ENCODE assay signal across 8 cellular contexts in genomic region chr22:46006379-46007002, GRCh38. TPM values are rescaled to one million over a fixed set of nuclear protein-coding genes. Genes with fewer than 3 reads are reported as not detected.
DNase-seq lines count a peak whose midpoint lies in the region; ATAC-seq and TF ChIP-seq lines count a peak whose summit lies in the region.

No MANE protein-coding gene starts in this region.

- DNase-seq in NCI-H82 (lab: John Stamatoyannopoulos, UW) (peak; percentile 80), NCI-H82 treated with DMSO at 0.1 percent for 48 hours (lab: John Stamatoyannopoulos, UW; ENCODE audit: unreplicated experiment) (no peak), NCI-H2227 (lab: John Stamatoyannopoulos, UW; ENCODE audit: unreplicated experiment) (peak; percentile 81), cerebellum (ENCODE audit: low spot score) (peak; percentile 93), kidney tubule cell (ENCODE audit: low spot score) (peak; percentile 90)
- peak; percentile 84 to 90 for DNase-seq in activated CD4-positive, alpha-beta T cell treated with anti-CD3 and anti-CD28 coated beads for 4 hours
- DNase-seq in stimulated activated CD4-positive, alpha-beta T cell treated with anti-CD3 and anti-CD28 coated beads, Interleukin-15, amount 100 ng/mL, for 48 hours (ENCODE audit: low read depth in 2 of 2): peak; percentile 78 to 81

- ATAC-seq in GM18505 (IDR thresholded peaks at IDR 0.05; ENCODE audit: unreplicated experiment): no peak

- no peak for TF ChIP-seq POLR2A in GM18505 (IDR thresholded peaks at IDR 0.05; ENCODE audit: borderline replicate concordance, extremely low read depth, insufficient read depth, insufficient read length)

RNA-seq across cellular contexts. Expression of gene WNT7B, which starts 29.5 kb away (rescaled TPM):
- total RNA-seq in cerebellum: 39.7 TPM
